8 cellular contexts compared by ENCODE assay signal in the genomic region with DNA sequence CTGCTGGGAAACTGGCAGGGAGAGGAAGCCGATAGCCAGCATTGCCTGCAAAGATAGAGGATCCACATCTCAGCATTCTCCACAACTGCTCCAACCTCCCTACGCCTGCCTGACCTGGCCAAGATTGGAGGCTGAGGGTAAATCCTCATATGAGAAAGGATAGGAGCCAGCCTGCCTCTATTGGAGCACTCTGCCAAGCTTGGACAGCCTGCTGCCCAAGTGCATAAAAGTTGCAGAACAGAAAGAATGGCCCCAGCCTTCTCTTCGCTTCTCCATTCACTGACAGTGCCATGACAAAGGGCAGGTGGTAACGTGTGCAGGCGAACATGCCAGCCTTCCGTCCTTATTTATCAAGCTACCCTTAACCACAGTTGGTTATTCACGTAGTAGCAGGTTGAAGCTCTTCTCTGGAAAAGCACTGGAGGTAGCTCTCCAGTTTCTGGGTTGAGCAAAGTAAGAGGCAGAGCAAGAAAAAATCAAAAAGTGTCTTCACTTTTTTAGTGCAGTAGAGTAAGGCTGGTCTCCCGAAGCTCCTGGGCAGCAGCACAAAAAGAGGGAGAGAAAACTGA. TPM values are rescaled to one million over a fixed set of nuclear protein-coding genes. Genes with fewer than 3 reads are reported as not detected.
A peak's percentile ranks its signal among the peaks of the same experiment; 100 is the strongest.
DNase-seq lines count a peak whose midpoint lies in the region; ATAC-seq and TF ChIP-seq lines count a peak whose summit lies in the region.

No MANE protein-coding gene starts in this region.

- H3K4me3 ChIP-seq in right atrium auricular region (no peak overlapping the region), muscle layer of colon (ENCODE audit: low read depth in 1 of 2, low read length in 2 of 2) (peak overlapping the region in 1 of 2 donors; percentile 3), aorta (ENCODE audit: low read length in 2 of 2) (no peak overlapping the region)

- peak overlapping the region; percentile 85 for H3K4me3 Mint-ChIP-seq in activated naive CD8-positive, alpha-beta T cell

- peaks cover 70% of the 10 kb centered on the region for H3K4me1 Mint-ChIP-seq in activated naive CD8-positive, alpha-beta T cell (ENCODE audit: low read depth)

- DNase-seq in right atrium auricular region (ENCODE audit: low spot score) (no peak), Right ventricle myocardium inferior (ENCODE audit: missing footprints) (no peak), aorta (no peak), COR-L47 (lab: John Stamatoyannopoulos, UW) (no peak), NCI-H1092 treated with DMSO at 0.1 percent for 48 hours (lab: John Stamatoyannopoulos, UW) (no peak)
- no peak for DNase-seq in activated CD4-positive, alpha-beta T cell treated with anti-CD3 and anti-CD28 coated beads for 48 hours

- H3K27me3 ChIP-seq in right atrium auricular region, result no peaks in the 10 kb centered on the region
- H3K27me3 ChIP-seq in muscle layer of colon (ENCODE audit: control insufficient read depth in 1 of 2, insufficient read depth in 2 of 2, low read length in 2 of 2), result no peaks in the 10 kb centered on the region
- no peaks in the 10 kb centered on the region for H3K27me3 ChIP-seq in aorta (ENCODE audit: control insufficient read depth in 1 of 2, insufficient read depth in 2 of 2, low read length in 1 of 2)

- no peaks in the 10 kb centered on the region for H3K9me3 ChIP-seq in right atrium auricular region
- H3K9me3 ChIP-seq in muscle layer of colon (ENCODE audit: low read length), result no peaks in the 10 kb centered on the region
- no peaks in the 10 kb centered on the region for H3K9me3 ChIP-seq in aorta (ENCODE audit: control insufficient read depth, low read length)

- peak overlapping the region; percentile 32 for H3K9ac ChIP-seq in muscle layer of colon (ENCODE audit: low read length)

- intact Hi-C loops in Right ventricle myocardium inferior (cut with DNase I) (loop anchor here (2.0 to 10.0 kb wide), 3 partner anchors 47 to 230 kb away; no protein-coding TSS in a partner anchor), aorta (cut with DNase I) (loop anchor here in 1 of 2 donors (2.0 kb wide), 1 partner anchor 34 kb away; no protein-coding TSS in a partner anchor)

- ATAC-seq in Right ventricle myocardium inferior (no peak), aorta (ENCODE audit: low FRiP score) (no peak)

- peak overlapping the region; percentile 89 for H3K27ac Mint-ChIP-seq in activated naive CD8-positive, alpha-beta T cell

- no peaks in the 10 kb centered on the region for H3K9me3 Mint-ChIP-seq in activated naive CD8-positive, alpha-beta T cell (ENCODE audit: low read depth)

- H3K27ac ChIP-seq in right atrium auricular region (peak overlapping the region; percentile 78 to 96), muscle layer of colon (ENCODE audit: low read depth, low read length) (peak overlapping the region; percentile 87), aorta (ENCODE audit: low read depth in 1 of 2, low read length in 2 of 2) (peak overlapping the region; percentile 53 to 60)

- WGBS in aorta, 2 donors, result 15% methylated on average over 8 of the region's 8 CpGs

- H3K27me3 Mint-ChIP-seq in activated naive CD8-positive, alpha-beta T cell, result no peaks in the 10 kb centered on the region

- H3K4me1 ChIP-seq in right atrium auricular region (peaks cover 0 to 91% of the 10 kb centered on the region in 2 donors), muscle layer of colon (ENCODE audit: insufficient read depth, low read length) (peaks cover 86% of the 10 kb centered on the region), aorta (ENCODE audit: control insufficient read depth in 1 of 2, insufficient read depth in 2 of 2, low read length in 2 of 2) (peaks cover 0 to 8% of the 10 kb centered on the region in 2 donors)

- TF ChIP-seq CTCF in right atrium auricular region (IDR thresholded peaks at IDR 0.05), result no peak

- H3K36me3 ChIP-seq in right atrium auricular region (no peaks in the 10 kb centered on the region), muscle layer of colon (ENCODE audit: insufficient read depth, low read length) (peaks cover 13% of the 10 kb centered on the region), aorta (ENCODE audit: control insufficient read depth in 1 of 2, insufficient read depth in 2 of 2, low read length in 1 of 2) (no peaks in the 10 kb centered on the region)

- H3K36me3 Mint-ChIP-seq in activated naive CD8-positive, alpha-beta T cell, result no peaks in the 10 kb centered on the region

RNA-seq across cellular contexts. Expression of a gene that starts 4.3 kb away (rescaled TPM):
- total RNA-seq in right atrium auricular region, result 1 to 10 TPM; 1.3 to 3.0 TPM
- total RNA-seq in Right ventricle myocardium inferior, result 3.2 TPM
- total RNA-seq in aorta, result 10 to 100 TPM in 1 of 2 donors, 1 to 10 TPM in 1; 6.0 to 17.3 TPM
- 1 to 10 TPM; 4.3 to 5.6 TPM for polyA plus RNA-seq in aorta

RNA-seq across cellular contexts. Expression of a gene that starts 56.5 kb away (rescaled TPM):
- total RNA-seq in right atrium auricular region, result 1 to 10 TPM in 1 of 2 donors, under 1 TPM in 1; 0.39 to 2.1 TPM
- 2.4 TPM for total RNA-seq in Right ventricle myocardium inferior
- total RNA-seq in aorta, result 1 to 10 TPM in 1 of 2 donors, under 1 TPM in 1; 0.84 to 5.0 TPM
- polyA plus RNA-seq in aorta, result 1 to 10 TPM in 1 of 2 donors, under 1 TPM in 1; 0.51 to 3.0 TPM
